In genomic region chr6:146697921-146698320, GRCh38 we compare ENCODE assay signal across 15 cellular contexts.
A peak's percentile ranks its signal among the peaks of the same experiment; 100 is the strongest.
DNase-seq lines count a peak whose midpoint lies in the region; ATAC-seq, FAIRE-seq and TF ChIP-seq lines count a peak whose summit lies in the region.
"Had no signal": no experiment of that assay in that cellular context is flagged by ENCODE, and none has a peak within 500 bp of the region (broad histone marks: within the 10 kb centered on the region; RNA-seq: fewer than 3 reads in every experiment).

No MANE protein-coding gene starts in this region.

- H3K4me1 ChIP-seq in astrocyte (ENCODE audit: insufficient read depth, low read length), result no peaks in the 10 kb centered on the region
- no peaks in the 10 kb centered on the region for H3K4me1 ChIP-seq in body of pancreas
- H3K4me1 ChIP-seq: A549, BLaER1, Caco-2 had no signal

- peaks cover 2% of the 10 kb centered on the region for H3K27me3 Mint-ChIP-seq in astrocyte (ENCODE audit: low read depth, unreplicated experiment)
- H3K27me3 Mint-ChIP-seq: CD8-positive, alpha-beta memory T cell had no signal

- TF ChIP-seq CTCF in astrocyte (IDR thresholded peaks at IDR 0.05; ENCODE audit: insufficient read depth, low read depth, low read length) (no peak), fibroblast of pulmonary artery (IDR thresholded peaks at IDR 0.05; ENCODE audit: low read length, missing control alignments) (no peak), body of pancreas (IDR thresholded peaks at IDR 0.05) (no peak)

- intact Hi-C loops in body of pancreas (cut with DNase I), result no loop called here

- H4K20me1 ChIP-seq in astrocyte (ENCODE audit: insufficient read depth, low read length), result no peaks in the 10 kb centered on the region
- H4K20me1 ChIP-seq: BLaER1 had no signal

- H2AFZ ChIP-seq in astrocyte (ENCODE audit: low read depth, low read length), result no peak overlapping the region

- H3K79me2 ChIP-seq in astrocyte (ENCODE audit: insufficient read depth, low read length), result no peaks in the 10 kb centered on the region

- no peak overlapping the region for H3K4me3 Mint-ChIP-seq in astrocyte (ENCODE audit: unreplicated experiment)
- H3K4me3 Mint-ChIP-seq: CD8-positive, alpha-beta memory T cell; HFFc6 had no signal

- no peaks in the 10 kb centered on the region for H3K4me1 Mint-ChIP-seq in astrocyte (ENCODE audit: low read depth, unreplicated experiment)
- H3K4me1 Mint-ChIP-seq: CD8-positive, alpha-beta memory T cell had no signal

- no peak overlapping the region for H3K27ac ChIP-seq in astrocyte (ENCODE audit: low read depth, low read length)
- no peak overlapping the region for H3K27ac ChIP-seq in body of pancreas
- H3K27ac ChIP-seq: A549, BLaER1 had no signal

- no peak overlapping the region for H3K27ac Mint-ChIP-seq in astrocyte (ENCODE audit: unreplicated experiment)
- H3K27ac Mint-ChIP-seq: CD8-positive, alpha-beta memory T cell; HFFc6 had no signal

- no peaks in the 10 kb centered on the region for H3K36me3 ChIP-seq in astrocyte (ENCODE audit: insufficient read depth, low read length)
- no peaks in the 10 kb centered on the region for H3K36me3 ChIP-seq in body of pancreas (replicated peaks in 1 of 2; ENCODE audit: insufficient read depth in 1 of 2, low read depth in 2 of 2)
- H3K36me3 ChIP-seq: BLaER1 had no signal

- no peak for TF ChIP-seq POLR2A in body of pancreas (IDR thresholded peaks at IDR 0.05)

- ATAC-seq in body of pancreas, result no peak
- ATAC-seq: A549 had no signal

- H3K4me3 ChIP-seq in astrocyte (ENCODE audit: insufficient read depth, low read depth, low read length) (no peak overlapping the region), fibroblast of pulmonary artery (replicated peaks; ENCODE audit: low read depth, low read length) (no peak overlapping the region), body of pancreas (no peak overlapping the region)
- H3K4me3 ChIP-seq: A549, BLaER1 had no signal

- WGBS in body of pancreas, 2 donors, result 66 to 71% methylated on average over 2 of the region's 2 CpGs

- no peaks in the 10 kb centered on the region for H3K9me3 ChIP-seq in astrocyte (ENCODE audit: insufficient read depth, low read depth, low read length)
- no peaks in the 10 kb centered on the region for H3K9me3 ChIP-seq in body of pancreas
- H3K9me3 ChIP-seq: A549, BLaER1, Caco-2 had no signal

- no peak overlapping the region for H3K9ac ChIP-seq in astrocyte (ENCODE audit: low read length)
- H3K9ac ChIP-seq: BLaER1 had no signal

- H3K27me3 ChIP-seq in astrocyte (ENCODE audit: insufficient read depth, low read length) (no peaks in the 10 kb centered on the region), body of pancreas (no peaks in the 10 kb centered on the region)
- H3K27me3 ChIP-seq: BLaER1 had no signal

- no peak for FAIRE-seq in astrocyte (lab: Jason Lieb, UNC)
- FAIRE-seq: A549, H1 had no signal

- no peaks in the 10 kb centered on the region for H3K36me3 Mint-ChIP-seq in astrocyte (ENCODE audit: low read depth, unreplicated experiment)
- H3K36me3 Mint-ChIP-seq: CD8-positive, alpha-beta memory T cell had no signal

- no peaks in the 10 kb centered on the region for H3K9me3 Mint-ChIP-seq in astrocyte (ENCODE audit: unreplicated experiment)
- H3K9me3 Mint-ChIP-seq: CD8-positive, alpha-beta memory T cell; HFFc6 had no signal

- H3K4me2 ChIP-seq in astrocyte (ENCODE audit: low read length), result no peak overlapping the region
- H3K4me2 ChIP-seq: A549, BLaER1 had no signal

- peak; percentile 0 for DNase-seq in MV-4-11 (lab: John Stamatoyannopoulos, UW)
- DNase-seq in astrocyte (ENCODE audit: low read depth), result peak; percentile 10
- peak; percentile 43 for DNase-seq in fibroblast of pulmonary artery (ENCODE audit: low read depth)
- no peak for DNase-seq in DMS 273 treated with DMSO at 0.1 percent for 48 hours (lab: John Stamatoyannopoulos, UW)
- no peak for DNase-seq in body of pancreas
- no peak for DNase-seq in NOMO-1 treated with DMSO at 0.1 percent for 48 hours (lab: John Stamatoyannopoulos, UW; ENCODE audit: unreplicated experiment)
- DNase-seq: Caco-2; CD8-positive, alpha-beta memory T cell; DMS53; GF-D8; HCEC 1CT; HFFc6 had no signal

Comparison
In these comparisons a context has a peak if more than half of its experiments do, and no peak if none do; other contexts are left out.
1. DNase-seq: peak in MV-4-11 (single experiment), astrocyte (single experiment) and fibroblast of pulmonary artery (single experiment); none in DMS 273 treated with DMSO at 0.1 percent for 48 hours (single experiment), body of pancreas (0 of 4) and NOMO-1 treated with DMSO at 0.1 percent for 48 hours (single experiment).